ENCODE assay signal across 30 cellular contexts in the genomic region with DNA sequence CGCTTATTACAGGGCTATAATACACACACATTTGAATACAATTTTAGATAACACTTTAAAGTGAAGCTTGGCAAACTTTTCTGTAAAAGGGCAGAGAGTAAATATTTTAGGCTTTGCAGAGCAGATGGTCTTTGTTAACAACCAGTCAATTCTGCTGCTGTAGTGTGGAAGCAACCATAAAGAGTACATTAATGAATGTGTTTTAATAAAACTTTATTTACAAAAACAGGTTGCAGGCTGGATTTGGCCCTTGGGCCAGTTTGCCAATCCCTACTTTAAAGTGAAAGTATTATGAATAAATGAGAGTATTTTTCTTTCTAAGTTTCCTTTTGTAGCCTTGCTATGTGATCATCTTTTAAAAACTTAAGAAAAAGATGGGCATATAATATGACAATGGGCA. TPM values are rescaled to one million over a fixed set of nuclear protein-coding genes. Genes with fewer than 3 reads are reported as not detected.
"Had no signal": no experiment of that assay in that cellular context is flagged by ENCODE, and none has a peak within 500 bp of the region (broad histone marks: within the 10 kb centered on the region; RNA-seq: fewer than 3 reads in every experiment).

No MANE protein-coding gene starts in this region.

- H3K27me3 ChIP-seq: testis, thyroid gland, tibial artery, tibial nerve, upper lobe of left lung, upper lobe of right lung, uterus, vagina had no signal

- H3K27ac ChIP-seq: stomach, suprapubic skin, testis, thoracic aorta, thyroid gland, tibial artery, tibial nerve, transverse colon, upper lobe of left lung, upper lobe of right lung, uterus, vagina had no signal

- H3K36me3 ChIP-seq: stomach, suprapubic skin, thoracic aorta, thyroid gland, tibial artery, tibial nerve, transverse colon, upper lobe of left lung, upper lobe of right lung, uterus, vagina had no signal

- H3K9me3 ChIP-seq: suprapubic skin, testis, thoracic aorta, thyroid gland, tibial artery, tibial nerve, transverse colon, upper lobe of left lung, upper lobe of right lung, uterus, vagina had no signal

- ATAC-seq: stimulated activated effector memory CD8-positive, alpha-beta T cell treated with anti-CD3 and anti-CD28 coated beads, Interleukin-12 subunit alpha, Interleukin-12 subunit beta, amount 100 ng/mL, for 72 hours; stimulated activated memory B cell treated with anti-CD40 and anti-IgM and Interleukin-4, amounts not matched to agents 10 μg/mL and 1 μg/mL and 100 μg/mL, for 72 hours; stimulated activated naive B cell treated with anti-CD40 and anti-IgM and Interleukin-4, amounts not matched to agents 10 μg/mL and 1 μg/mL and 100 μg/mL, for 72 hours; stimulated activated naive CD8-positive, alpha-beta T cell treated with anti-CD3 and anti-CD28 coated beads, Interleukin-15, amount 100 ng/mL, for 72 hours; stimulated activated naive CD8-positive, alpha-beta T cell treated with anti-CD3 and anti-CD28 coated beads, Interleukin-15, Interleukin-2, amounts not matched to agents 100 U/mL and 50 U/mL, for 24 hours; upper lobe of right lung had no signal

- H3K4me1 ChIP-seq: stomach, suprapubic skin, testis, thyroid gland, tibial nerve, transverse colon, upper lobe of left lung, upper lobe of right lung, uterus, vagina had no signal

- DNase-seq: stimulated activated CD4-positive, alpha-beta T cell treated with anti-CD3 and anti-CD28 coated beads, Interleukin-2, amount 100 ng/mL, for 48 hours; stimulated activated CD4-positive, alpha-beta T cell treated with anti-CD3 and anti-CD28 coated beads, Interleukin-4, amount 100 ng/mL, for 1 hour; stimulated activated CD4-positive, alpha-beta T cell treated with anti-CD3 and anti-CD28 coated beads, Interleukin-4, amount 100 ng/mL, for 24 hours; stimulated activated CD4-positive, alpha-beta T cell treated with anti-CD3 and anti-CD28 coated beads, Interleukin-4, amount 100 ng/mL, for 4 hours; stimulated activated CD8-positive, alpha-beta memory T cell treated with anti-CD3 and anti-CD28 coated beads, Interleukin-4, amount 100 ng/mL, for 48 hours; stimulated activated naive B cell treated with anti-CD40 and anti-IgM and Interleukin-4, amounts not matched to agents 10 μg/mL and 1 μg/mL and 100 μg/mL, for 72 hours; stimulated activated naive CD4-positive, alpha-beta T cell; stimulated activated naive CD4-positive, alpha-beta T cell treated with Interleukin-2 at 50 U/mL for 16 hours; stimulated activated naive CD8-positive, alpha-beta T cell treated with anti-CD3 and anti-CD28 coated beads, Interleukin-15, amount 100 ng/mL, for 72 hours; stimulated activated naive CD8-positive, alpha-beta T cell treated with anti-CD3 and anti-CD28 coated beads, Interleukin-15, Interleukin-2, amounts not matched to agents 100 U/mL and 50 U/mL, for 24 hours; stomach; substantia nigra; testis; thyroid gland; tibial artery; transverse colon; trophoblast cell; upper lobe of left lung; upper lobe of right lung; uterus had no signal

- H3K4me3 ChIP-seq: stomach, suprapubic skin, testis, thoracic aorta, thyroid gland, tibial artery, tibial nerve, transverse colon, upper lobe of left lung, upper lobe of right lung, uterus, vagina had no signal

- FAIRE-seq: urothelium cell line had no signal

RNA-seq across cellular contexts. Expression of gene ANKRD34C, which starts 20.7 kb away (rescaled TPM):
- total RNA-seq: stomach, subcutaneous adipose tissue, suprapubic skin, thoracic aorta, tibial nerve, transverse colon, upper lobe of left lung, upper lobe of right lung, ureter, urinary bladder, uterus had no signal
- polyA plus RNA-seq: stomach, urinary bladder had no signal
